Comparison of ENCODE assay signal across 1 cellular context in genomic region chrX:134990475-134991473, GRCh38.
A peak's percentile ranks its signal among the peaks of the same experiment; 100 is the strongest.
TF ChIP-seq lines count a peak whose summit lies in the region.

SMIM10 (plus strand) TSS chrX:134990991; CDS start chrX:134991096, 105 bp downstream.

TF ChIP-seq in K562, 482 proteins besides CTCF, POLR2A, EP300 and RAD21 (continued from another document and continues in another):
- TF ChIP-seq MAFF (IDR thresholded peaks at IDR 0.05; ENCODE audit: low read length) (no peak), RHOXF2B (CRISPR knock-in tag; conservative IDR thresholded peaks at IDR 0.05) (no peak), SAP30 (IDR thresholded peaks at IDR 0.05; ENCODE audit: borderline replicate concordance, insufficient read depth, low read depth, low read length, poor library complexity, severe bottlenecking) (peak; percentile 38), ZBTB12 (CRISPR knock-in tag; IDR thresholded peaks at IDR 0.05) (no peak), SIN3B (IDR thresholded peaks at IDR 0.05; ENCODE audit: low read depth) (no peak), COPS2 (conservative IDR thresholded peaks at IDR 0.05) (no peak), RBM15 (IDR thresholded peaks at IDR 0.05; ENCODE audit: insufficient read depth, low read length) (no peak), SLC30A9 (CRISPR knock-in tag; IDR thresholded peaks at IDR 0.05) (no peak), STAG1 (CRISPR knock-in tag; IDR thresholded peaks at IDR 0.05; ENCODE audit: borderline replicate concordance) (no peak), TOE1 (IDR thresholded peaks at IDR 0.05; ENCODE audit: borderline replicate concordance) (no peak; the same call in 1 of the 2 replicates), TOE1 (CRISPR knock-in tag; IDR thresholded peaks at IDR 0.05; ENCODE audit: borderline replicate concordance, low read depth) (no peak), CCAR2 (IDR thresholded peaks at IDR 0.05; ENCODE audit: low read depth, low read length) (no peak), RUNX1 (IDR thresholded peaks at IDR 0.05; ENCODE audit: low read depth) (no peak), ZNF79 (CRISPR knock-in tag; IDR thresholded peaks at IDR 0.05; ENCODE audit: low read depth) (no peak), CEBPG (CRISPR knock-in tag; IDR thresholded peaks at IDR 0.05) (peak; percentile 3; the same call in 1 of the 2 replicates), CEBPG (tag; conservative IDR thresholded peaks at IDR 0.05 in 1 of 2, IDR thresholded peaks at IDR 0.05 in 1 of 2) (no peak), HMBOX1 (IDR thresholded peaks at IDR 0.05) (no peak), MTF1 (CRISPR knock-in tag; IDR thresholded peaks at IDR 0.05; ENCODE audit: borderline replicate concordance) (no peak), RFX1 (IDR thresholded peaks at IDR 0.05) (no peak), HOXB6 (CRISPR knock-in tag; IDR thresholded peaks at IDR 0.05; ENCODE audit: borderline replicate concordance) (no peak), NFE2L1 (tag; IDR thresholded peaks at IDR 0.05; ENCODE audit: borderline replicate concordance, low read depth) (no peak), VEZF1 (CRISPR knock-in tag; IDR thresholded peaks at IDR 0.05) (peak; percentile 62), NR0B1 (IDR thresholded peaks at IDR 0.05; ENCODE audit: partially characterized antibody) (no peak), FOXJ2 (tag; IDR thresholded peaks at IDR 0.05) (no peak), TEAD2 (tag; IDR thresholded peaks at IDR 0.05) (no peak), HOMEZ (CRISPR knock-in tag; IDR thresholded peaks at IDR 0.05) (no peak), ZNF668 (CRISPR knock-in tag; IDR thresholded peaks at IDR 0.05) (no peak), HDAC6 (IDR thresholded peaks at IDR 0.05; ENCODE audit: low read depth, low read length) (no peak), ASH1L (IDR thresholded peaks at IDR 0.05; ENCODE audit: borderline replicate concordance, low read depth, partially characterized antibody) (no peak), KLF1 (tag; IDR thresholded peaks at IDR 0.05) (peak; percentile 71; the same call in 1 of the 2 replicates), ZNF655 (CRISPR knock-in tag; IDR thresholded peaks at IDR 0.05) (no peak), POLR2G (IDR thresholded peaks at IDR 0.05; ENCODE audit: low read depth, low read length) (peak; percentile 91), ZNF143 (CRISPR knock-in tag; IDR thresholded peaks at IDR 0.05) (no peak), HCFC1 (IDR thresholded peaks at IDR 0.05; ENCODE audit: low read depth, low read length) (no peak), TCFL5 (CRISPR knock-in tag; conservative IDR thresholded peaks at IDR 0.05) (no peak), PCBP2 (IDR thresholded peaks at IDR 0.05; ENCODE audit: low read depth, low read length, poor library complexity, severe bottlenecking) (no peak), ZNF140 (CRISPR knock-in tag; IDR thresholded peaks at IDR 0.05) (no peak), LCOR (CRISPR knock-in tag; IDR thresholded peaks at IDR 0.05) (peak; percentile 57; the same call in 1 of the 2 replicates), USF1 (CRISPR knock-in tag; IDR thresholded peaks at IDR 0.05) (peak; percentile 54), SMAD4 (CRISPR knock-in tag; conservative IDR thresholded peaks at IDR 0.05) (peak; percentile 80), HINFP (tag; conservative IDR thresholded peaks at IDR 0.05; ENCODE audit: low read depth) (no peak), ZSCAN29 (IDR thresholded peaks at IDR 0.05) (no peak), SMAD2 (IDR thresholded peaks at IDR 0.05; ENCODE audit: low read depth, low read length) (no peak), THAP12 (CRISPR knock-in tag; IDR thresholded peaks at IDR 0.05) (no peak), NRF1 (conservative IDR thresholded peaks at IDR 0.05 in 1 of 2, IDR thresholded peaks at IDR 0.05 in 1 of 2) (peak; percentile 76 to 82), KLF13 (tag; IDR thresholded peaks at IDR 0.05; ENCODE audit: borderline replicate concordance, low read depth) (peak; percentile 11; the same call in 1 of the 2 replicates), BDP1 (IDR thresholded peaks at IDR 0.05; ENCODE audit: insufficient read depth, insufficient read length) (no peak), ZBTB34 (CRISPR knock-in tag; IDR thresholded peaks at IDR 0.05) (no peak), ZBTB17 (CRISPR knock-in tag; IDR thresholded peaks at IDR 0.05) (no peak), ADNP (tag; IDR thresholded peaks at IDR 0.05) (no peak), PTRF (tag; IDR thresholded peaks at IDR 0.05) (no peak), BHLHE40 (IDR thresholded peaks at IDR 0.05; ENCODE audit: low read length) (peak; percentile 83), RFX7 (CRISPR knock-in tag; IDR thresholded peaks at IDR 0.05) (no peak), NCOA2 (IDR thresholded peaks at IDR 0.05; ENCODE audit: partially characterized antibody in 2 of 2) (no peak), HIVEP1 (CRISPR knock-in tag; IDR thresholded peaks at IDR 0.05) (no peak), ZBTB7A (IDR thresholded peaks at IDR 0.05; ENCODE audit: borderline replicate concordance, control insufficient read depth, low read depth, low read length) (peak; percentile 44; the same call in 1 of the 2 replicates)
